In genomic region chr22:17120711-17121234, GRCh38 we compare ENCODE assay signal across 9 cellular contexts. TPM values are rescaled to one million over a fixed set of nuclear protein-coding genes. Genes with fewer than 3 reads are reported as not detected.
A peak's percentile ranks its signal among the peaks of the same experiment; 100 is the strongest.
DNase-seq lines count a peak whose midpoint lies in the region; ATAC-seq and TF ChIP-seq lines count a peak whose summit lies in the region.
"Had no signal": no experiment of that assay in that cellular context is flagged by ENCODE, and none has a peak within 500 bp of the region (broad histone marks: within the 10 kb centered on the region; RNA-seq: fewer than 3 reads in every experiment).

No MANE protein-coding gene starts in this region.

- no peaks in the 10 kb centered on the region for H4K20me1 ChIP-seq in PC-3 (ENCODE audit: low read length)

- no peaks in the 10 kb centered on the region for H3K36me3 Mint-ChIP-seq in progenitor cell of endocrine pancreas (ENCODE audit: insufficient read depth)
- H3K36me3 Mint-ChIP-seq: CD4-positive, CD25-positive, alpha-beta regulatory T cell had no signal

- no peak for TF ChIP-seq CTCF in RWPE2 (IDR thresholded peaks at IDR 0.05; ENCODE audit: poor library complexity, severe bottlenecking)
- TF ChIP-seq CTCF in esophagus muscularis mucosa (IDR thresholded peaks at IDR 0.05) = no peak
- TF ChIP-seq CTCF in progenitor cell of endocrine pancreas (IDR thresholded peaks at IDR 0.05; ENCODE audit: unreplicated experiment) = no peak
- no peak for TF ChIP-seq CTCF in PC-3 (conservative IDR thresholded peaks at IDR 0.05; ENCODE audit: low read depth, low read length)

- CTCF ChIA-PET in PC-3 (lab: Charles Lee) = no interaction called here

- intact Hi-C loops in esophagus muscularis mucosa (cut with DNase I) (no loop called here), posterior cingulate gyrus (cut with DNase I) (no loop called here), PC-3 (cut with micrococcal nuclease) (no loop called here)

- peaks cover 8% of the 10 kb centered on the region for H3K4me1 Mint-ChIP-seq in progenitor cell of endocrine pancreas (ENCODE audit: low read depth)

- H3K27ac Mint-ChIP-seq in progenitor cell of endocrine pancreas = no peak overlapping the region
- H3K27ac Mint-ChIP-seq: CD4-positive, CD25-positive, alpha-beta regulatory T cell had no signal

- POLR2A ChIA-PET in PC-3 (lab: Charles Lee; ENCODE audit: unreplicated experiment) = no interaction called here

- no peaks in the 10 kb centered on the region for H3K79me2 ChIP-seq in PC-3 (ENCODE audit: low read length)

- H3K4me1 ChIP-seq in RWPE2 (ENCODE audit: insufficient read depth, poor library complexity, severe bottlenecking) = no peaks in the 10 kb centered on the region
- peaks cover 7 to 27% (median 19%) of the 10 kb centered on the region in 4 donors for H3K4me1 ChIP-seq in esophagus muscularis mucosa
- H3K4me1 ChIP-seq in PC-3 (ENCODE audit: insufficient read depth, low read length) = no peaks in the 10 kb centered on the region

- no CpG with 5 or more reads among the region's 70 CpGs for WGBS in esophagus muscularis mucosa

- DNase-seq in NCI-H2029 (lab: John Stamatoyannopoulos, UW) (peak; percentile 32), NCI-H2029 treated with DMSO at 0.1 percent for 48 hours (lab: John Stamatoyannopoulos, UW) (no peak), RWPE2 (ENCODE audit: low spot score) (no peak), esophagus muscularis mucosa (ENCODE audit: extremely low spot score) (no peak), posterior cingulate gyrus (peak in 6 of 10 donors; percentile 38 to 94 (median 68)), progenitor cell of endocrine pancreas (ENCODE audit: low spot score, unreplicated experiment) (no peak), PC-3 (no peak), activated gamma-delta T cell treated with Interleukin-2 at 50 U/mL for 16 hours (no peak)

- H2AFZ ChIP-seq in PC-3 (ENCODE audit: low read length) = no peak overlapping the region

- H3K36me3 ChIP-seq in RWPE2 (ENCODE audit: low read depth) = no peaks in the 10 kb centered on the region
- no peaks in the 10 kb centered on the region for H3K36me3 ChIP-seq in esophagus muscularis mucosa
- H3K36me3 ChIP-seq in PC-3 (ENCODE audit: low read depth, low read length) = no peaks in the 10 kb centered on the region

- H3K9me2 ChIP-seq in PC-3 (replicated peaks; ENCODE audit: low read length) = no peaks in the 10 kb centered on the region

- no peaks in the 10 kb centered on the region for H3K9me3 Mint-ChIP-seq in progenitor cell of endocrine pancreas (ENCODE audit: low read depth)
- H3K9me3 Mint-ChIP-seq: CD4-positive, CD25-positive, alpha-beta regulatory T cell had no signal

- peak overlapping the region; percentile 28 for H3K4me3 ChIP-seq in RWPE2 (ENCODE audit: severe bottlenecking)
- peak overlapping the region; percentile 51 to 65 (median 60) for H3K4me3 ChIP-seq in esophagus muscularis mucosa
- H3K4me3 ChIP-seq in PC-3 (ENCODE audit: low read length) = no peak overlapping the region

- ATAC-seq in RWPE2 (ENCODE audit: low read depth) = peak; percentile 11; the same call in 1 of the 3 replicates
- no peak for ATAC-seq in PC-3

- no peak for TF ChIP-seq EP300 in esophagus muscularis mucosa (IDR thresholded peaks at IDR 0.05)

- H3K9ac ChIP-seq in PC-3 (ENCODE audit: low read length) = no peak overlapping the region

- H3K27me3 ChIP-seq in RWPE2 (ENCODE audit: insufficient read depth, poor library complexity, severe bottlenecking) = peaks cover 23% of the 10 kb centered on the region
- H3K27me3 ChIP-seq in esophagus muscularis mucosa = peaks cover 4 to 76% (median 28%) of the 10 kb centered on the region in 4 donors
- no peaks in the 10 kb centered on the region for H3K27me3 ChIP-seq in PC-3 (ENCODE audit: low read length)

- H3F3A ChIP-seq in PC-3 (ENCODE audit: low read length, unreplicated experiment) = no peaks in the 10 kb centered on the region

- H3K4me3 Mint-ChIP-seq in progenitor cell of endocrine pancreas (ENCODE audit: low read depth) = no peak overlapping the region

- no peak overlapping the region for H3K4me2 ChIP-seq in PC-3 (ENCODE audit: low read length)

- no peak for TF ChIP-seq POLR2A in esophagus muscularis mucosa (IDR thresholded peaks at IDR 0.05; ENCODE audit: low read depth)

- H3K27me3 Mint-ChIP-seq in progenitor cell of endocrine pancreas = peaks cover 23% of the 10 kb centered on the region

- no peak overlapping the region for H3K27ac ChIP-seq in RWPE2 (ENCODE audit: poor library complexity, severe bottlenecking)
- no peak overlapping the region for H3K27ac ChIP-seq in esophagus muscularis mucosa (replicated peaks in 1 of 4)
- H3K27ac ChIP-seq in PC-3 (ENCODE audit: low read length) = no peak overlapping the region

- H3K9me3 ChIP-seq in RWPE2 (ENCODE audit: severe bottlenecking) (no peaks in the 10 kb centered on the region), esophagus muscularis mucosa (no peaks in the 10 kb centered on the region), PC-3 (ENCODE audit: low read length) (no peaks in the 10 kb centered on the region)

- BruUV-seq in PC-3 (replicated peaks; lab: Mats Ljungman, UMichigan) = no TSS peak

RNA-seq across cellular contexts. Expression of gene TMEM121B, which starts 0.4 kb away (rescaled TPM):
- under 1 TPM; 0.32 to 0.50 (median 0.41) TPM for total RNA-seq in esophagus muscularis mucosa
- total RNA-seq in progenitor cell of endocrine pancreas = 4.7 and 5.0 TPM in 2 replicates
- 0.11 and 0.12 TPM in 2 replicates for total RNA-seq in PC-3 (2014; rRNA removed)

RNA-seq across cellular contexts. Expression of gene IL17RA, which starts 36.0 kb away (rescaled TPM):
- total RNA-seq in esophagus muscularis mucosa (10 to 100 TPM in 3 of 4 donors, 1 to 10 TPM in 1; 8.7 to 16.2 (median 14.0) TPM), progenitor cell of endocrine pancreas (8.4 and 10.0 TPM in 2 replicates), PC-3 (2014; rRNA removed) (5.9 and 8.9 TPM in 2 replicates)

RNA-seq across cellular contexts. Expression of gene HDHD5, which starts 38.3 kb away (rescaled TPM):
- total RNA-seq in esophagus muscularis mucosa (10 to 100 TPM; 29.9 to 45.1 (median 38.8) TPM), progenitor cell of endocrine pancreas (39.7 and 40.4 TPM in 2 replicates), PC-3 (2014; rRNA removed) (57.3 and 62.9 TPM in 2 replicates)

Comparison
In these comparisons a context has a peak if more than half of its experiments do, and no peak if none do; other contexts are left out.
1. DNase-seq: peak in NCI-H2029 (single experiment) and posterior cingulate gyrus (6 of 10); none in NCI-H2029 treated with DMSO at 0.1 percent for 48 hours (single experiment), RWPE2 (single experiment), esophagus muscularis mucosa (single experiment), progenitor cell of endocrine pancreas (single experiment), PC-3 (single experiment) and activated gamma-delta T cell treated with Interleukin-2 at 50 U/mL for 16 hours (single experiment).